1 cellular context compared by ENCODE assay signal in the genomic region with DNA sequence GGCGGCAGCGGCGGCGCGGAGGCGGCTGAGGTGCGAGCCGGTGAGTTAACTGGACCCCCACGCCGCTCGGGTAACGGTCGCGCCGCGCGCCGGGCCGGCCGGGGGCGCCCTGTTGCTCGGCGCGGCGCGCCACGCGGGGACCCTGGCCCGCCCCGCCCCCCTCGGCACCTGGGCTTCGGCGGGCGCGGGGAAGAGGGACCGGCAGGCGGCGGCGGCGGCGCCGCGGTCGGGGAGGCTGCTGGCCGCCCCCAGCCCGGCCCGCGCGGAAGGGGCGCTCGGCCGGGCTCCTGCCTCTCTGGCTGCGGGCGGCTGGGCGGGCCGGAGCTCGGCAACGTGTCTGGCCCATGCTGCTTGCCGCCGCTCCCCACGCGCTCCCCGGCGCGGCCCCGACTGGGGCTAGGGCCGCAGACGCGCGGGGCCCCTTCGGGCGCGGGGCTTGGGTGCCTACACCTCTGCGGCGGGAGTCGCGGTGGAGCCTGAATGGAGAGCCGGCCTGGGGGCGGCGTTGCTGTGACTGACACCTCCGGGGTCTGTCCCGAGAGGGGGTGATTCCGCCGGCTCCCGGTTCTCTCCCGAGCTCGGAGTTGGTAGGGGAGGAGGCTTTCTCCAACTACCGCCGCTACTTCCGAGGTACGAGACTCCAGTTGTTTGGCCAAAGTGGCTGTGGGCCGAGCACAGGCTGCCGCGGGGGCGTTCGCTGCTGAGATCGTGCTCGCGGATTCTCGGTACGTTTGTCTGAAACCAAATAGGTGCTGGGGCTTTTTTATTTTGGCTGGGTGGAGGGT.
TF ChIP-seq lines count a peak whose summit lies in the region.

No MANE protein-coding gene starts in this region.

TF ChIP-seq in HepG2, 621 proteins besides CTCF, POLR2A, EP300 and RAD21 (continued from another document and continues in another):
- no peak for TF ChIP-seq PRDM10 (CRISPR knock-in tag; IDR thresholded peaks at IDR 0.05; ENCODE audit: low read depth)
- TF ChIP-seq TSC22D2 (CRISPR knock-in tag; IDR thresholded peaks at IDR 0.05; ENCODE audit: borderline replicate concordance), result no peak
- TF ChIP-seq KLF16 (CRISPR knock-in tag; IDR thresholded peaks at IDR 0.05), result 0 out of 4 replicates have a peak, but pooled peaks of 1 of the 2 experiments have one; percentile 17
- TF ChIP-seq HMGXB4 (CRISPR knock-in tag; IDR thresholded peaks at IDR 0.05; ENCODE audit: borderline replicate concordance in 1 of 2, low read depth in 1 of 2), result peak in 1 of 2 experiments; percentile 37; a peak in 1 of 4 replicates
- no peak for TF ChIP-seq ZNF430 (CRISPR knock-in tag; IDR thresholded peaks at IDR 0.05)
- no peak for TF ChIP-seq WIZ (CRISPR knock-in tag; IDR thresholded peaks at IDR 0.05)
- TF ChIP-seq PHF8 (CRISPR knock-in tag; IDR thresholded peaks at IDR 0.05), result 0 out of 2 replicates have a peak, but pooled peaks have one; percentile 21
- TF ChIP-seq ESRRA (CRISPR knock-in tag; IDR thresholded peaks at IDR 0.05; ENCODE audit: low read depth), result no peak
- no peak for TF ChIP-seq MAZ (IDR thresholded peaks at IDR 0.05; ENCODE audit: borderline replicate concordance, low read depth, low read length)
- TF ChIP-seq MAZ (CRISPR knock-in tag; IDR thresholded peaks at IDR 0.05; ENCODE audit: low read depth), result no peak
- no peak for TF ChIP-seq SYNCRIP (IDR thresholded peaks at IDR 0.05; ENCODE audit: insufficient read depth, low read depth, low read length)
- TF ChIP-seq ZFX (CRISPR knock-in tag; IDR thresholded peaks at IDR 0.05; ENCODE audit: low read depth), result peak; percentile 44
- no peak for TF ChIP-seq XBP1 (CRISPR knock-in tag; IDR thresholded peaks at IDR 0.05)
- peak; percentile 36; the same call in 1 of the 2 replicates for TF ChIP-seq ZNF773 (CRISPR knock-in tag; IDR thresholded peaks at IDR 0.05; ENCODE audit: borderline replicate concordance)
- no peak for TF ChIP-seq ZNF646 (CRISPR knock-in tag; IDR thresholded peaks at IDR 0.05)
- TF ChIP-seq HDAC2 (CRISPR knock-in tag; IDR thresholded peaks at IDR 0.05), result no peak
- no peak for TF ChIP-seq ZBTB38 (CRISPR knock-in tag; IDR thresholded peaks at IDR 0.05)
- TF ChIP-seq RBFOX2 (IDR thresholded peaks at IDR 0.05; ENCODE audit: low read depth, low read length), result 0 out of 2 replicates have a peak, but pooled peaks have one; percentile 31
- TF ChIP-seq, protein P1, sequence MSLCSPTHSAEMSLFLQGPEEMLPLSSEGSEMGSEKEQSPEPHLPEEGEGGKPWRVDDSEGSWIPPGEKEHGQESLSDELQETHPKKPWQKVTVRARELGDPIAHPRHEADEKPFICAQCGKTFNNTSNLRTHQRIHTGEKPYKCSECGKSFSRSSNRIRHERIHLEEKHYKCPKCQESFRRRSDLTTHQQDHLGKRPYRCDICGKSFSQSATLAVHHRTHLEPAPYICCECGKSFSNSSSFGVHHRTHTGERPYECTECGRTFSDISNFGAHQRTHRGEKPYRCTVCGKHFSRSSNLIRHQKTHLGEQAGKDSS (CRISPR knock-in tag; IDR thresholded peaks at IDR 0.05; ENCODE audit: borderline replicate concordance, low read depth), result no peak
- TF ChIP-seq ZNF510 (CRISPR knock-in tag; IDR thresholded peaks at IDR 0.05; ENCODE audit: low read depth), result no peak
- no peak for TF ChIP-seq ZNF333 (CRISPR knock-in tag; IDR thresholded peaks at IDR 0.05; ENCODE audit: borderline replicate concordance)
- TF ChIP-seq MAX (IDR thresholded peaks at IDR 0.05), result peak; percentile 47
- TF ChIP-seq ZNF446 (CRISPR knock-in tag; IDR thresholded peaks at IDR 0.05), result peak; percentile 51; the same call in 1 of the 2 replicates
- peak; percentile 42 for TF ChIP-seq ASH2L (IDR thresholded peaks at IDR 0.05; ENCODE audit: insufficient read length, low read depth, low read length)
- no peak for TF ChIP-seq POGZ (CRISPR knock-in tag; IDR thresholded peaks at IDR 0.05)
- 0 out of 2 replicates have a peak, but pooled peaks have one; percentile 31 for TF ChIP-seq ZSCAN25 (CRISPR knock-in tag; IDR thresholded peaks at IDR 0.05)
- no peak for TF ChIP-seq REXO4 (CRISPR knock-in tag; IDR thresholded peaks at IDR 0.05; ENCODE audit: borderline replicate concordance)
- TF ChIP-seq ZNF253 (CRISPR knock-in tag; IDR thresholded peaks at IDR 0.05; ENCODE audit: borderline replicate concordance), result no peak
- TF ChIP-seq RBAK (CRISPR knock-in tag; IDR thresholded peaks at IDR 0.05), result no peak
- no peak for TF ChIP-seq ZNF207 (IDR thresholded peaks at IDR 0.05; ENCODE audit: borderline replicate concordance)
- TF ChIP-seq, protein P2, sequence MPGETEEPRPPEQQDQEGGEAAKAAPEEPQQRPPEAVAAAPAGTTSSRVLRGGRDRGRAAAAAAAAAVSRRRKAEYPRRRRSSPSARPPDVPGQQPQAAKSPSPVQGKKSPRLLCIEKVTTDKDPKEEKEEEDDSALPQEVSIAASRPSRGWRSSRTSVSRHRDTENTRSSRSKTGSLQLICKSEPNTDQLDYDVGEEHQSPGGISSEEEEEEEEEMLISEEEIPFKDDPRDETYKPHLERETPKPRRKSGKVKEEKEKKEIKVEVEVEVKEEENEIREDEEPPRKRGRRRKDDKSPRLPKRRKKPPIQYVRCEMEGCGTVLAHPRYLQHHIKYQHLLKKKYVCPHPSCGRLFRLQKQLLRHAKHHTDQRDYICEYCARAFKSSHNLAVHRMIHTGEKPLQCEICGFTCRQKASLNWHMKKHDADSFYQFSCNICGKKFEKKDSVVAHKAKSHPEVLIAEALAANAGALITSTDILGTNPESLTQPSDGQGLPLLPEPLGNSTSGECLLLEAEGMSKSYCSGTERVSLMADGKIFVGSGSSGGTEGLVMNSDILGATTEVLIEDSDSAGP (CRISPR knock-in tag; IDR thresholded peaks at IDR 0.05; ENCODE audit: borderline replicate concordance), result peak; percentile 38; the same call in 1 of the 2 replicates
- peak; percentile 40; the same call in 1 of the 2 replicates for TF ChIP-seq YEATS4 (CRISPR knock-in tag; IDR thresholded peaks at IDR 0.05; ENCODE audit: borderline replicate concordance)
- 0 out of 2 replicates have a peak, but pooled peaks have one; percentile 41 for TF ChIP-seq ZBTB43 (CRISPR knock-in tag; conservative IDR thresholded peaks at IDR 0.05)
- TF ChIP-seq ZNF777 (CRISPR knock-in tag; IDR thresholded peaks at IDR 0.05), result 0 out of 2 replicates have a peak, but pooled peaks have one; percentile 52
